Comparison of ENCODE assay signal across 2 cellular contexts in genomic region chr16:30557397-30557949, GRCh38.
TF ChIP-seq lines count a peak whose summit lies in the region.

No MANE protein-coding gene starts in this region.

TF ChIP-seq in SK-N-SH, 30 proteins besides CTCF, POLR2A, EP300 and RAD21 (continued from another document):
- no peak for TF ChIP-seq SMC3 (IDR thresholded peaks at IDR 0.05; ENCODE audit: low read depth, low read length)
- TF ChIP-seq PBX3 (IDR thresholded peaks at IDR 0.05) = no peak
- no peak for TF ChIP-seq REST (IDR thresholded peaks at IDR 0.05; ENCODE audit: low read depth, low read length)
- no peak for TF ChIP-seq MXI1 (IDR thresholded peaks at IDR 0.05; ENCODE audit: low read depth, low read length)
- TF ChIP-seq YY1 (IDR thresholded peaks at IDR 0.05; ENCODE audit: low read depth) = no peak
- no peak for TF ChIP-seq NRF1 (IDR thresholded peaks at IDR 0.05; ENCODE audit: low read depth, low read length)
- no peak for TF ChIP-seq ZBTB33 (IDR thresholded peaks at IDR 0.05; ENCODE audit: borderline replicate concordance, low read depth)
- TF ChIP-seq CHD2 (IDR thresholded peaks at IDR 0.05; ENCODE audit: low read length, partially characterized antibody) = no peak
- no peak for TF ChIP-seq TEAD4 (IDR thresholded peaks at IDR 0.05; ENCODE audit: borderline replicate concordance, insufficient read depth)
- TF ChIP-seq TAF1 (IDR thresholded peaks at IDR 0.05; ENCODE audit: borderline replicate concordance, low read depth, low read length) = no peak
- no peak for TF ChIP-seq GABPA (IDR thresholded peaks at IDR 0.05; ENCODE audit: low read depth)
- TF ChIP-seq USF2 (IDR thresholded peaks at IDR 0.05; ENCODE audit: borderline replicate concordance, low read depth, low read length) = no peak
- TF ChIP-seq MEF2A (IDR thresholded peaks at IDR 0.05; ENCODE audit: borderline replicate concordance, low read depth) = no peak
- no peak for TF ChIP-seq GATA2 (CRISPR knock-in tag; IDR thresholded peaks at IDR 0.05)

TF ChIP-seq in neural cell, 6 proteins besides CTCF, POLR2A, EP300 and RAD21:
- TF ChIP-seq REST (IDR thresholded peaks at IDR 0.05; ENCODE audit: borderline replicate concordance) (no peak), MXI1 (conservative IDR thresholded peaks at IDR 0.05; ENCODE audit: poor library complexity, severe bottlenecking) (no peak), EZH2 (IDR thresholded peaks at IDR 0.05; ENCODE audit: borderline replicate concordance, insufficient read depth, low read length, poor library complexity, severe bottlenecking) (no peak), SMC3 (conservative IDR thresholded peaks at IDR 0.05; ENCODE audit: poor library complexity) (no peak), TAF1 (IDR thresholded peaks at IDR 0.05; ENCODE audit: low read depth) (no peak), POLR2AphosphoS5 (IDR thresholded peaks at IDR 0.05) (no peak)
TF ChIP-seq in neural cell: peak in this region for 0.
